In genomic region chr16:12235110-12235509, GRCh38 we compare ENCODE assay signal across 16 cellular contexts.
DNase-seq lines count a peak whose midpoint lies in the region; ATAC-seq, FAIRE-seq and TF ChIP-seq lines count a peak whose summit lies in the region.
"Had no signal": no experiment of that assay in that cellular context is flagged by ENCODE, and none has a peak within 500 bp of the region (broad histone marks: within the 10 kb centered on the region; RNA-seq: fewer than 3 reads in every experiment).

No MANE protein-coding gene starts in this region.

- no peaks in the 10 kb centered on the region for H3K27me3 Mint-ChIP-seq in stimulated activated naive B cell treated with anti-CD40 and anti-IgM and Interleukin-4, amounts not matched to agents 10 μg/mL and 1 μg/mL and 100 μg/mL, for 72 hours
- H3K27me3 Mint-ChIP-seq: activated CD4-positive, alpha-beta memory T cell treated with anti-CD3 and anti-CD28 coated beads for 36 hours had no signal

- intact Hi-C loops in kidney (cut with DNase I) = no loop called here

- peaks cover 30 to 56% of the 10 kb centered on the region in 2 donors for H3K36me3 Mint-ChIP-seq in stimulated activated naive B cell treated with anti-CD40 and anti-IgM and Interleukin-4, amounts not matched to agents 10 μg/mL and 1 μg/mL and 100 μg/mL, for 72 hours

- ATAC-seq in stimulated activated naive B cell treated with anti-CD40 and anti-IgM and Interleukin-4, amounts not matched to agents 10 μg/mL and 1 μg/mL and 100 μg/mL, for 72 hours (replicated peaks) = no peak
- ATAC-seq: gastroesophageal sphincter had no signal

- H3K4me3 ChIP-seq in kidney (ENCODE audit: low read length in 2 of 2) = no peak overlapping the region
- H3K4me3 ChIP-seq: gastroesophageal sphincter had no signal

- no peak overlapping the region for H3K9ac ChIP-seq in kidney (ENCODE audit: low read length in 2 of 2)

- H3K36me3 ChIP-seq in kidney (ENCODE audit: control insufficient read depth in 1 of 2, insufficient read depth in 2 of 2, low read length in 2 of 2) = no peaks in the 10 kb centered on the region
- H3K36me3 ChIP-seq: gastroesophageal sphincter had no signal

- peaks cover 7 to 14% of the 10 kb centered on the region in 2 donors for H3K4me1 ChIP-seq in kidney (ENCODE audit: control insufficient read depth in 1 of 2, insufficient read depth in 1 of 2, low read depth in 1 of 2, low read length in 2 of 2)

- DNase-seq in NCI-H1105 treated with DMSO at 0.1 percent for 48 hours (lab: John Stamatoyannopoulos, UW) (peak; percentile 30), NCI-H1105 (lab: John Stamatoyannopoulos, UW) (no peak), NCI-H345 (lab: John Stamatoyannopoulos, UW) (peak; percentile 77), cerebellum (ENCODE audit: low spot score) (peak; percentile 15), kidney (no peak), SKM-1 (lab: John Stamatoyannopoulos, UW; ENCODE audit: unreplicated experiment) (no peak), NCI-H187 (lab: John Stamatoyannopoulos, UW) (no peak)
- no peak for DNase-seq in stimulated activated naive B cell treated with anti-CD40 and anti-IgM and Interleukin-4, amounts not matched to agents 10 μg/mL and 1 μg/mL and 100 μg/mL, for 72 hours
- DNase-seq: 8988T; activated CD4-positive, alpha-beta memory T cell treated with anti-CD3 and anti-CD28 coated beads for 36 hours; NCI-H1436; NCI-H774; nephron progenitor cell; stimulated activated naive CD4-positive, alpha-beta T cell had no signal

- H3K9me3 Mint-ChIP-seq in stimulated activated naive B cell treated with anti-CD40 and anti-IgM and Interleukin-4, amounts not matched to agents 10 μg/mL and 1 μg/mL and 100 μg/mL, for 72 hours = no peaks in the 10 kb centered on the region
- H3K9me3 Mint-ChIP-seq: activated CD4-positive, alpha-beta memory T cell treated with anti-CD3 and anti-CD28 coated beads for 36 hours; nephron progenitor cell had no signal

- no peak for FAIRE-seq in kidney (lab: Jason Lieb, UNC)
- FAIRE-seq: urothelium cell line had no signal

- H3K4me1 Mint-ChIP-seq in stimulated activated naive B cell treated with anti-CD40 and anti-IgM and Interleukin-4, amounts not matched to agents 10 μg/mL and 1 μg/mL and 100 μg/mL, for 72 hours = peaks cover 38 to 70% of the 10 kb centered on the region in 2 donors

- no peak overlapping the region for H3K27ac ChIP-seq in kidney (ENCODE audit: low read depth in 2 of 2, low read length in 2 of 2)
- H3K27ac ChIP-seq: gastroesophageal sphincter had no signal

- peak overlapping the region; percentile 10 for H3K27ac Mint-ChIP-seq in stimulated activated naive B cell treated with anti-CD40 and anti-IgM and Interleukin-4, amounts not matched to agents 10 μg/mL and 1 μg/mL and 100 μg/mL, for 72 hours
- H3K27ac Mint-ChIP-seq: activated CD4-positive, alpha-beta memory T cell treated with anti-CD3 and anti-CD28 coated beads for 36 hours; nephron progenitor cell had no signal

- H3K4me3 Mint-ChIP-seq in stimulated activated naive B cell treated with anti-CD40 and anti-IgM and Interleukin-4, amounts not matched to agents 10 μg/mL and 1 μg/mL and 100 μg/mL, for 72 hours = no peak overlapping the region
- H3K4me3 Mint-ChIP-seq: activated CD4-positive, alpha-beta memory T cell treated with anti-CD3 and anti-CD28 coated beads for 36 hours; nephron progenitor cell had no signal

- H3K9me3 ChIP-seq in kidney (ENCODE audit: control insufficient read depth in 1 of 2, low read length in 2 of 2) = no peaks in the 10 kb centered on the region
- H3K9me3 ChIP-seq: gastroesophageal sphincter had no signal

- no peak for TF ChIP-seq CTCF in kidney (IDR thresholded peaks at IDR 0.05; ENCODE audit: borderline replicate concordance, extremely low read depth, insufficient read depth)

Comparison
In these comparisons a context has a peak if more than half of its experiments do, and no peak if none do; other contexts are left out.
1. DNase-seq: peak in NCI-H1105 treated with DMSO at 0.1 percent for 48 hours (single experiment), NCI-H345 (single experiment) and cerebellum (single experiment); none in NCI-H1105 (single experiment), stimulated activated naive B cell treated with anti-CD40 and anti-IgM and Interleukin-4, amounts not matched to agents 10 μg/mL and 1 μg/mL and 100 μg/mL, for 72 hours (single experiment), kidney (single experiment), SKM-1 (single experiment) and NCI-H187 (0 of 2).